8 cellular contexts compared by ENCODE assay signal in genomic region chr6:3001773-3002293, GRCh38. TPM values are rescaled to one million over a fixed set of nuclear protein-coding genes. Genes with fewer than 3 reads are reported as not detected.
DNase-seq lines count a peak whose midpoint lies in the region; ATAC-seq, FAIRE-seq and TF ChIP-seq lines count a peak whose summit lies in the region.
"Had no signal": no experiment of that assay in that cellular context is flagged by ENCODE, and none has a peak within 500 bp of the region (broad histone marks: within the 10 kb centered on the region; RNA-seq: fewer than 3 reads in every experiment).

No MANE protein-coding gene starts in this region.

- peak overlapping the region in 2 of 3 experiments; percentile 22 to 76; a peak in 2 of 7 replicates for H3K27ac Mint-ChIP-seq in H9
- H3K27ac Mint-ChIP-seq: activated naive CD8-positive, alpha-beta T cell treated with anti-CD3 and anti-CD28 coated beads, Interleukin-2, amount 10 ng/mL, durations not matched to agents 7 days and 5 days had no signal

- BruUV-seq in PC-3 (replicated peaks; lab: Mats Ljungman, UMichigan) = no TSS peak

- no peak overlapping the region for H2BK120ac ChIP-seq in H9 (ENCODE audit: low read depth, low read length, poor library complexity, severe bottlenecking)

- peak; percentile 41 to 75 for TF ChIP-seq RAD21 in liver (IDR thresholded peaks at IDR 0.05)

- H4K5ac ChIP-seq in H9 (ENCODE audit: insufficient read length, low read depth, low read length) = no peak overlapping the region

- no peak overlapping the region for H3K18ac ChIP-seq in H9 (ENCODE audit: insufficient read length, low read depth, low read length)

- H3K9me3 ChIP-seq in DND-41 (ENCODE audit: insufficient read depth, low read length, severe bottlenecking) (no peaks in the 10 kb centered on the region), H9 (ENCODE audit: control insufficient read depth, low read depth, low read length) (no peaks in the 10 kb centered on the region), PC-3 (ENCODE audit: low read length) (no peaks in the 10 kb centered on the region), liver (ENCODE audit: control insufficient read depth in 4 of 4, low read length in 3 of 4) (no peaks in the 10 kb centered on the region)

- no peak overlapping the region for H3K27ac ChIP-seq in DND-41 (ENCODE audit: low read length)
- no peak overlapping the region for H3K27ac ChIP-seq in H9 (ENCODE audit: insufficient read length, low read depth, low read length)
- peak overlapping the region; percentile 6; the same call in 1 of the 2 replicates for H3K27ac ChIP-seq in PC-3 (ENCODE audit: low read length)
- peak overlapping the region in 1 of 2 donors; percentile 98 for H3K27ac ChIP-seq in liver (ENCODE audit: low read depth in 1 of 2, low read length in 2 of 2)

- H3K4me3 ChIP-seq in DND-41 (ENCODE audit: low read depth in 1 of 2, low read length in 2 of 2) (no peak overlapping the region), PC-3 (ENCODE audit: low read length) (no peak overlapping the region), bronchial epithelial cell (ENCODE audit: low read depth, low read length) (no peak overlapping the region), liver (ENCODE audit: low read depth in 1 of 3, low read length in 3 of 3) (no peak overlapping the region)

- H4K20me1 ChIP-seq in DND-41 (ENCODE audit: insufficient read depth, low read length) (no peaks in the 10 kb centered on the region), H9 (ENCODE audit: control insufficient read depth, insufficient read depth, insufficient read length) (no peaks in the 10 kb centered on the region), PC-3 (ENCODE audit: low read length) (no peaks in the 10 kb centered on the region)

- FAIRE-seq in bronchial epithelial cell (lab: Jason Lieb, UNC) = no peak

- no peak for DNase-seq in DND-41
- DNase-seq in H9 = no peak
- DNase-seq in PC-3 = peak; percentile 89
- DNase-seq in bronchial epithelial cell (ENCODE audit: low read depth) = peak; percentile 76
- no peak for DNase-seq in activated effector memory CD4-positive, alpha-beta T cell treated with anti-CD3 and anti-CD28 coated beads, Interleukin-2, amount 50 U/mL, for 16 hours
- DNase-seq: activated naive CD8-positive, alpha-beta T cell treated with anti-CD3 and anti-CD28 coated beads, Interleukin-2, amount 10 ng/mL, durations not matched to agents 7 days and 5 days had no signal

- CTCF ChIA-PET in PC-3 (lab: Charles Lee) = interaction anchor here (0.5 to 1.1 kb wide), 7 partner anchors 13 to 207 kb away, joined by 3 to 5 read pairs (median 4); no protein-coding TSS in a partner anchor

- H2AFZ ChIP-seq in DND-41 (ENCODE audit: low read depth, low read length) = no peak overlapping the region
- H2AFZ ChIP-seq in H9 (ENCODE audit: low read length) = no peak overlapping the region
- H2AFZ ChIP-seq in PC-3 (ENCODE audit: low read length) = no peak overlapping the region

- H4K91ac ChIP-seq in H9 (ENCODE audit: insufficient read length, low read depth, low read length) = no peak overlapping the region

- no peak overlapping the region for H3K56ac ChIP-seq in H9 (ENCODE audit: insufficient read length, low read depth, low read length)

- H2BK20ac ChIP-seq in H9 (ENCODE audit: low read depth, low read length, poor library complexity, severe bottlenecking) = no peak overlapping the region

- peaks cover 14% of the 10 kb centered on the region for H3K23me2 ChIP-seq in H9 (ENCODE audit: insufficient read length, low read depth, low read length, poor library complexity, severe bottlenecking)

- peaks cover 33 to 44% (median 40%) of the 10 kb centered on the region in 3 experiments for H3K36me3 Mint-ChIP-seq in H9 (ENCODE audit: insufficient read depth in 1 of 3, low read depth in 3 of 3)

- no CpG with 5 or more reads among the region's 2 CpGs for WGBS in H9 (ENCODE audit: extremely low coverage, insufficient read length, low lambda C conversion rate)
- WGBS in liver = 42% methylated on average over 2 of the region's 2 CpGs

- 0 out of 3 replicates have a peak, but pooled peaks have one; percentile 10 for ATAC-seq in DND-41 (ENCODE audit: insufficient read depth, low read depth)
- ATAC-seq in PC-3 = peak; percentile 13
- ATAC-seq in GM21447 (IDR thresholded peaks at IDR 0.05; ENCODE audit: unreplicated experiment) = no peak

- no peak overlapping the region for H4K8ac ChIP-seq in H9 (replicated peaks; ENCODE audit: insufficient read length, low read depth, low read length)

- no peak overlapping the region for H2BK12ac ChIP-seq in H9 (ENCODE audit: insufficient read length, low read depth, low read length)

- no peak overlapping the region for H2BK15ac ChIP-seq in H9 (ENCODE audit: low read depth, low read length)

- H3K23ac ChIP-seq in H9 (ENCODE audit: insufficient read length, low read depth, low read length) = no peak overlapping the region

- H3K27me3 Mint-ChIP-seq in H9 (ENCODE audit: low read depth) = no peaks in the 10 kb centered on the region; the same call in 1 of the 2 replicates

- no peak overlapping the region for H2BK5ac ChIP-seq in H9 (ENCODE audit: insufficient read length, low read length)

- H3K4me1 ChIP-seq in DND-41 (ENCODE audit: insufficient read depth, low read length) (peaks cover 23% of the 10 kb centered on the region), H9 (ENCODE audit: insufficient read depth, low read length) (no peaks in the 10 kb centered on the region; the same call in 1 of the 2 replicates), PC-3 (ENCODE audit: insufficient read depth, low read length) (peaks cover 17% of the 10 kb centered on the region), liver (ENCODE audit: control insufficient read depth in 4 of 4, insufficient read depth in 4 of 4, low read length in 3 of 4) (peaks cover 2 to 24% (median 21%) of the 10 kb centered on the region in 4 donors)

- H3K79me2 ChIP-seq in DND-41 (ENCODE audit: insufficient read depth, low read length) (no peaks in the 10 kb centered on the region; the same call in 1 of the 2 replicates), H9 (ENCODE audit: insufficient read depth, low read length) (peaks cover 1% of the 10 kb centered on the region; the same call in 1 of the 2 replicates), PC-3 (ENCODE audit: low read length) (peaks cover 19% of the 10 kb centered on the region)

- H3K4ac ChIP-seq in H9 (ENCODE audit: low read depth, low read length) = no peak overlapping the region

- H3K4me3 Mint-ChIP-seq in H9 = peak overlapping the region in 1 of 2 experiments; percentile 13; a peak in 1 of 5 replicates

- peaks cover 7% of the 10 kb centered on the region for H3K36me3 ChIP-seq in DND-41 (ENCODE audit: insufficient read depth, low read length)
- peaks cover 22% of the 10 kb centered on the region; the same call in 1 of the 2 replicates for H3K36me3 ChIP-seq in PC-3 (ENCODE audit: low read depth, low read length)
- H3K36me3 ChIP-seq in bronchial epithelial cell (ENCODE audit: control insufficient read depth, insufficient read depth, low read length) = peaks cover 3% of the 10 kb centered on the region
- peaks cover under 1 to 16% (median 11%) of the 10 kb centered on the region in 4 donors for H3K36me3 ChIP-seq in liver (ENCODE audit: control insufficient read depth in 4 of 4, insufficient read depth in 3 of 4, low read depth in 1 of 4, low read length in 3 of 4)

- POLR2A ChIA-PET in PC-3 (lab: Charles Lee; ENCODE audit: unreplicated experiment) = interaction anchor here (1.0 kb wide), 1 partner anchor 21 kb away, joined by 3 read pairs; no protein-coding TSS in a partner anchor

- no peaks in the 10 kb centered on the region for H3F3A ChIP-seq in PC-3 (ENCODE audit: low read length, unreplicated experiment)

- no peak overlapping the region for H3K9ac ChIP-seq in DND-41 (ENCODE audit: low read depth, low read length)
- no peak overlapping the region for H3K9ac ChIP-seq in H9 (ENCODE audit: extremely low read depth, insufficient read length, low read length)
- H3K9ac ChIP-seq in PC-3 (ENCODE audit: low read length) = no peak overlapping the region
- peak overlapping the region; percentile 18 to 24 for H3K9ac ChIP-seq in liver (ENCODE audit: low read depth in 1 of 2, low read length in 2 of 2)

- no peaks in the 10 kb centered on the region for H3K9me3 Mint-ChIP-seq in H9
- H3K9me3 Mint-ChIP-seq: activated naive CD8-positive, alpha-beta T cell treated with anti-CD3 and anti-CD28 coated beads, Interleukin-2, amount 10 ng/mL, durations not matched to agents 7 days and 5 days had no signal

- H3K27me3 ChIP-seq in DND-41 (ENCODE audit: insufficient read depth, low read length, poor library complexity) (no peaks in the 10 kb centered on the region), H9 (ENCODE audit: insufficient read depth, low read length) (no peaks in the 10 kb centered on the region), PC-3 (ENCODE audit: low read length) (no peaks in the 10 kb centered on the region), bronchial epithelial cell (ENCODE audit: control insufficient read depth, insufficient read depth, low read length) (no peaks in the 10 kb centered on the region), liver (ENCODE audit: control insufficient read depth in 4 of 4, insufficient read depth in 4 of 4, low read length in 3 of 4) (no peaks in the 10 kb centered on the region)

- intact Hi-C loops in PC-3 (cut with micrococcal nuclease) = loop anchor here (1.0 kb wide), 1 partner anchor 51 kb away; no protein-coding TSS in a partner anchor

- no peak overlapping the region for H2AK5ac ChIP-seq in H9 (ENCODE audit: insufficient read length, low read length)

- H3K79me1 ChIP-seq in H9 (ENCODE audit: insufficient read depth, low read depth, low read length, poor library complexity, severe bottlenecking) = peaks cover 5% of the 10 kb centered on the region

- H3K14ac ChIP-seq in H9 (ENCODE audit: insufficient read depth, low read length) = no peak overlapping the region

- H3K4me1 Mint-ChIP-seq in H9 = peaks cover 39 to 45% of the 10 kb centered on the region in 2 experiments

- H3K9me2 ChIP-seq in PC-3 (replicated peaks; ENCODE audit: low read length) = no peaks in the 10 kb centered on the region

- H3K4me2 ChIP-seq in DND-41 (ENCODE audit: insufficient read depth, low read length) (no peak overlapping the region), H9 (ENCODE audit: insufficient read depth, insufficient read length, low read length) (no peak overlapping the region), PC-3 (ENCODE audit: low read length) (peak overlapping the region; percentile 89; the same call in 1 of the 2 replicates)

- no peak overlapping the region for H3T11ph ChIP-seq in H9 (ENCODE audit: low read length)

- TF ChIP-seq CTCF in DND-41 (IDR thresholded peaks at IDR 0.05; ENCODE audit: borderline replicate concordance, extremely low read depth, low read length, poor library complexity, severe bottlenecking) = no peak
- peak; percentile 69 for TF ChIP-seq CTCF in H9 (conservative IDR thresholded peaks at IDR 0.05)
- peak; percentile 78 for TF ChIP-seq CTCF in PC-3 (conservative IDR thresholded peaks at IDR 0.05; ENCODE audit: low read depth, low read length)
- peak; percentile 65 for TF ChIP-seq CTCF in bronchial epithelial cell (IDR thresholded peaks at IDR 0.05; ENCODE audit: insufficient read depth, low read length, severe bottlenecking)
- TF ChIP-seq CTCF in liver (IDR thresholded peaks at IDR 0.05; ENCODE audit: low read depth, low read length, missing input control) = peak; percentile 52

RNA-seq across cellular contexts. Expression of gene NQO2, which starts 2.1 kb away (rescaled TPM):
- total RNA-seq in H9 (2021) = 105 and 106 TPM in 2 replicates
- 21.5 and 26.8 TPM in 2 replicates for total RNA-seq in PC-3 (2014; rRNA removed)
- 20.5 and 39.4 TPM in 2 replicates for total RNA-seq in bronchial epithelial cell
- 100 to 1,000 TPM in 1 of 2 donors, 10 to 100 TPM in 1; 11.5 to 124 TPM for total RNA-seq in liver
- 100 to 1,000 TPM in 1 of 2 donors, 10 to 100 TPM in 1; 61.7 to 127 TPM for polyA plus RNA-seq in liver

RNA-seq across cellular contexts. Expression of gene SERPINB6, which starts 30.5 kb away (rescaled TPM):
- total RNA-seq in H9 (2021) = 39.0 and 40.6 TPM in 2 replicates
- 119 and 140 TPM in 2 replicates for total RNA-seq in PC-3 (2014; rRNA removed)
- 34.3 and 48.7 TPM in 2 replicates for total RNA-seq in bronchial epithelial cell
- total RNA-seq in liver = 10 to 100 TPM; 24.0 to 31.2 TPM
- 10 to 100 TPM; 32.3 to 32.4 TPM for polyA plus RNA-seq in liver

Comparison
In these comparisons a context has a peak if more than half of its experiments do, and no peak if none do; other contexts are left out.
1. DNase-seq: peak in PC-3 (single experiment) and bronchial epithelial cell (single experiment); none in DND-41 (single experiment), H9 (single experiment) and activated effector memory CD4-positive, alpha-beta T cell treated with anti-CD3 and anti-CD28 coated beads, Interleukin-2, amount 50 U/mL, for 16 hours (single experiment).
2. H3K9ac ChIP-seq: peak in liver (2 of 2); none in DND-41 (single experiment), H9 (single experiment) and PC-3 (single experiment).